ENCODE assay signal across 13 cellular contexts in the genomic region with DNA sequence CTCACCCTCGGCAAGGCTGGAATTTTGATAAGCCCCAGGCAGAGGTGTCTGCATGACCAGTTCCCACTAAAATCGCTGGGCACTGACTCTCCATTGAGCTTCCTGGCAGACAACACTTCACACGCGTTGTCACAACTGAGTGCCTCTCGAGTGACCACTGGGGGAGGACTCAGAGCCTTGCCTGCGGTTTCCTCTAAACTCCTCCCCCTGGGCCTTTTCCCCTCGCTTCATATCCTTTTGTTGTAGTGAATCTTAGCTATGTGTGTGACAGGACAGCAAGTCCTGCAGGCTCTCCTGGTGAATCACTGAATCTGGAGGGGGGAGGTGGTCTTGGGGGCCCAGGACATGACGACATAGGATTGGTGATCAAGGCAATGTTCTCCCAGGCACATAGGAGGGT.
A peak's percentile ranks its signal among the peaks of the same experiment; 100 is the strongest.
DNase-seq lines count a peak whose midpoint lies in the region; ATAC-seq and TF ChIP-seq lines count a peak whose summit lies in the region.
"Had no signal": no experiment of that assay in that cellular context is flagged by ENCODE, and none has a peak within 500 bp of the region (broad histone marks: within the 10 kb centered on the region; RNA-seq: fewer than 3 reads in every experiment).

No MANE protein-coding gene starts in this region.

- H3K27me3 ChIP-seq in BE2C (no peaks in the 10 kb centered on the region), mesenchymal stem cell (ENCODE audit: control insufficient read depth in 1 of 2, insufficient read depth in 1 of 2, low read length in 2 of 2) (no peaks in the 10 kb centered on the region)
- H3K27me3 ChIP-seq: foreskin keratinocyte had no signal

- H3K14ac ChIP-seq in mesenchymal stem cell (ENCODE audit: low read length in 2 of 2) = no peak overlapping the region

- no peak overlapping the region for H3K4me3 Mint-ChIP-seq in endothelial cell (ENCODE audit: unreplicated experiment)

- no peak overlapping the region for H3K27ac Mint-ChIP-seq in endothelial cell (ENCODE audit: unreplicated experiment)

- no peaks in the 10 kb centered on the region for H3K79me1 ChIP-seq in mesenchymal stem cell (replicated peaks; ENCODE audit: low read length, poor library complexity, severe bottlenecking)

- no peaks in the 10 kb centered on the region for H3K36me3 Mint-ChIP-seq in endothelial cell (ENCODE audit: low read depth, unreplicated experiment)

- H3K23ac ChIP-seq in mesenchymal stem cell (ENCODE audit: low read length in 2 of 2) = no peak overlapping the region

- H2AFZ ChIP-seq in mesenchymal stem cell (ENCODE audit: low read depth, low read length) = no peak overlapping the region

- H3K27ac ChIP-seq in mesenchymal stem cell (ENCODE audit: low read length, poor library complexity, severe bottlenecking) = peak overlapping the region; percentile 16
- H3K27ac ChIP-seq: foreskin keratinocyte had no signal

- H3K9me3 Mint-ChIP-seq in endothelial cell (ENCODE audit: unreplicated experiment) = no peaks in the 10 kb centered on the region

- no peaks in the 10 kb centered on the region for H3K9me3 ChIP-seq in BE2C
- H3K9me3 ChIP-seq in mesenchymal stem cell (ENCODE audit: control insufficient read depth, low read length) = no peaks in the 10 kb centered on the region

- no peak overlapping the region for H3K4ac ChIP-seq in mesenchymal stem cell (ENCODE audit: low read depth in 1 of 2, low read length in 2 of 2)

- H2AK5ac ChIP-seq in mesenchymal stem cell (ENCODE audit: low read length, severe bottlenecking) = no peak overlapping the region

- H3K9ac ChIP-seq in mesenchymal stem cell (ENCODE audit: low read length) = peak overlapping the region; percentile 17

- 0 out of 2 replicates have a peak, but pooled peaks have one; percentile 4 for TF ChIP-seq CTCF in BE2C (IDR thresholded peaks at IDR 0.05; ENCODE audit: low read depth, low read length)
- TF ChIP-seq CTCF in endothelial cell (IDR thresholded peaks at IDR 0.05; ENCODE audit: unreplicated experiment) = no peak

- peak overlapping the region; percentile 10 for H3K4me2 ChIP-seq in mesenchymal stem cell (ENCODE audit: low read length, poor library complexity, severe bottlenecking)

- H2BK5ac ChIP-seq in mesenchymal stem cell (ENCODE audit: low read depth, low read length, poor library complexity, severe bottlenecking) = no peak overlapping the region

- peaks cover 4% of the 10 kb centered on the region for H3K27me3 Mint-ChIP-seq in endothelial cell (ENCODE audit: unreplicated experiment)

- H3K4me1 Mint-ChIP-seq in endothelial cell (ENCODE audit: unreplicated experiment) = peaks cover 6% of the 10 kb centered on the region

- no peaks in the 10 kb centered on the region for H3K36me3 ChIP-seq in BE2C
- no peaks in the 10 kb centered on the region for H3K36me3 ChIP-seq in mesenchymal stem cell (ENCODE audit: control insufficient read depth in 1 of 2, insufficient read depth in 2 of 2, low read depth in 1 of 2, low read length in 2 of 2)

- no peak overlapping the region for H2BK15ac ChIP-seq in mesenchymal stem cell (ENCODE audit: low read depth, poor library complexity, severe bottlenecking)

- no peaks in the 10 kb centered on the region for H3K4me1 ChIP-seq in BE2C
- H3K4me1 ChIP-seq in mesenchymal stem cell (ENCODE audit: control insufficient read depth, insufficient read depth, low read depth, low read length) = peaks cover 19% of the 10 kb centered on the region
- H3K4me1 ChIP-seq: foreskin keratinocyte had no signal

- H3K4me3 ChIP-seq in BE2C (ENCODE audit: low read depth, low read length) = no peak overlapping the region
- no peak overlapping the region for H3K4me3 ChIP-seq in mesenchymal stem cell (ENCODE audit: insufficient read depth in 1 of 2, low read depth in 1 of 2, low read length in 2 of 2)
- H3K4me3 ChIP-seq: GM12878 had no signal

- no peak for ATAC-seq in HG03565 (IDR thresholded peaks at IDR 0.05; ENCODE audit: unreplicated experiment)
- ATAC-seq: foreskin keratinocyte, GM12878 had no signal

- H4K91ac ChIP-seq in mesenchymal stem cell (ENCODE audit: low read length) = no peak overlapping the region

- no peak overlapping the region for H2BK120ac ChIP-seq in mesenchymal stem cell (ENCODE audit: low read depth, low read length)

- H4K8ac ChIP-seq in mesenchymal stem cell (ENCODE audit: low read length) = no peak overlapping the region

- H3K18ac ChIP-seq in mesenchymal stem cell (ENCODE audit: low read depth in 1 of 2, low read length in 2 of 2) = no peak overlapping the region

- no peak for DNase-seq in BE2C
- peak; percentile 14 for DNase-seq in NCI-H146 treated with DMSO at 0.1 percent for 48 hours (lab: John Stamatoyannopoulos, UW; ENCODE audit: unreplicated experiment)
- DNase-seq in endothelial cell (ENCODE audit: low spot score) = peak; percentile 15
- DNase-seq in mesenchymal stem cell = peak; percentile 38
- no peak for DNase-seq in GOT3 (lab: John Stamatoyannopoulos, UW)
- DNase-seq in NCI-H2171 treated with DMSO at 0.1 percent for 48 hours (lab: John Stamatoyannopoulos, UW) = no peak
- DNase-seq in DMS 273 (lab: John Stamatoyannopoulos, UW; ENCODE audit: unreplicated experiment) = no peak
- DNase-seq: activated CD8-positive, alpha-beta memory T cell treated with anti-CD3 and anti-CD28 coated beads, Interleukin-2, amount 50 U/mL, for 4 hours; foreskin keratinocyte; Kasumi-1; NCI-H526 treated with DMSO at 0.1 percent for 48 hours had no signal

- WGBS in mesenchymal stem cell = 41% methylated on average over 5 of the region's 8 CpGs

- H2BK12ac ChIP-seq in mesenchymal stem cell (ENCODE audit: low read length in 2 of 2) = no peak overlapping the region

Comparison
In these comparisons a context has a peak if more than half of its experiments do, and no peak if none do; other contexts are left out.
1. DNase-seq: peak in NCI-H146 treated with DMSO at 0.1 percent for 48 hours (single experiment), endothelial cell (single experiment) and mesenchymal stem cell (single experiment); none in BE2C (single experiment), GOT3 (single experiment), NCI-H2171 treated with DMSO at 0.1 percent for 48 hours (single experiment) and DMS 273 (single experiment).